ENCODE assay signal across 8 cellular contexts in the genomic region with DNA sequence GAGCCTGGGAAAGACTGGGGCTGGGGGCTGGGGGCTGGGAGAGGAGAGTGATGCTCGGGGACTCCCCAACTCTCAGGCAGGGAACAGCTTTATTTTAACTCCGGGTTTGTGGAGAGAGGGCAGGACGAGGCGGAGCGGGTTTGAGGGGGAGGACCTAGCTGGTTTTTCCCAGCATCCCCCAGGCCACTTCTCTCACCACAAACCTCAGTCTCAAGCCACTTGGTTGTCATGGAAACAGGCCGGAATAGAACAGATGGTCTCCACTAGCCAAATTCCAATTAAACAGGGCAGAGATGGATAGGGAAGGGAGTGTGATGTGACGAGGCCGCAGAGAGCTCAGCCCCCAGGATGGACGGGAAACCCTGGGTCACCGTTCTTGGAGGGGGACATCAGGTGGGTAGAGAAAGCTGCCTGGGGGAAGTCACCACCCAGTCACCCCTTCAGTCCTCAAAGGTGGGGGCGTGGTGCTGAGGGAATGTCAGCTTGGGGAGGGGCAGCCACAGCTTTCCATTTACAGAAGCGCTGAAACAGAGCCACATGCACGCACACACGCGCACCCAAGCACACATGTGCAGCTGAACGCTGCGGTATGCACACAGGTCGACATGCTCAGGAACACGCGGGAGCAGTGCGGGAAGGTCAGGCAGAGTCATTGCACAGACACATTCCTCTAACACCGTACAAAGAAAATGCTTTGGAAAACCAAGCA. TPM values are rescaled to one million over a fixed set of nuclear protein-coding genes. Genes with fewer than 3 reads are reported as not detected.
DNase-seq lines count a peak whose midpoint lies in the region; ATAC-seq lines count a peak whose summit lies in the region.

No MANE protein-coding gene starts in this region.

- no peaks in the 10 kb centered on the region for H3K9me3 ChIP-seq in neuron (ENCODE audit: low read length)

- no peak for ATAC-seq in HG02885 (IDR thresholded peaks at IDR 0.05; ENCODE audit: poor library complexity, unreplicated experiment)

- H3K4me3 ChIP-seq in neuron (ENCODE audit: low read length): peak overlapping the region; percentile 31

- H3K36me3 ChIP-seq in neuron (ENCODE audit: insufficient read depth, low read length): no peaks in the 10 kb centered on the region

- CTCF ChIA-PET in activated naive CD4-positive, alpha-beta T cell treated with anti-CD3 and anti-CD28 coated beads for 36 hours (lab: Charles Lee): interaction anchor here (1.8 kb wide), 1 partner anchor 19 kb away, joined by 5 read pairs; the partner anchor contains the start of gene NECTIN1

- no peaks in the 10 kb centered on the region for H3K27me3 ChIP-seq in neuron (ENCODE audit: insufficient read depth, low read length)

- H3K27ac ChIP-seq in cingulate gyrus (ENCODE audit: low read depth, low read length): peak overlapping the region; percentile 54

- H3K9me3 Mint-ChIP-seq in activated naive CD4-positive, alpha-beta T cell treated with anti-CD3 and anti-CD28 coated beads for 36 hours: no peaks in the 10 kb centered on the region

- intact Hi-C loops in activated naive CD4-positive, alpha-beta T cell treated with anti-CD3 and anti-CD28 coated beads for 36 hours (cut with micrococcal nuclease): no loop called here

- no peaks in the 10 kb centered on the region for H3K36me3 Mint-ChIP-seq in activated naive CD4-positive, alpha-beta T cell treated with anti-CD3 and anti-CD28 coated beads for 36 hours (ENCODE audit: low read depth)

- H2AFZ ChIP-seq in neuron (ENCODE audit: low read depth, low read length): no peak overlapping the region

- peaks cover 5% of the 10 kb centered on the region for H3K4me1 Mint-ChIP-seq in activated naive CD4-positive, alpha-beta T cell treated with anti-CD3 and anti-CD28 coated beads for 36 hours (ENCODE audit: low read depth)

- DNase-seq in GM04503 (ENCODE audit: low read depth) (peak; percentile 36), NCI-H187 (lab: John Stamatoyannopoulos, UW) (peak; percentile 76 to 92), GOT3 (lab: John Stamatoyannopoulos, UW) (no peak), mucosa of gallbladder (ENCODE audit: low spot score) (no peak)
- no peak for DNase-seq in activated naive CD4-positive, alpha-beta T cell treated with anti-CD3 and anti-CD28 coated beads for 36 hours

- no peak overlapping the region for H3K4me3 Mint-ChIP-seq in activated naive CD4-positive, alpha-beta T cell treated with anti-CD3 and anti-CD28 coated beads for 36 hours

- H3K27me3 Mint-ChIP-seq in activated naive CD4-positive, alpha-beta T cell treated with anti-CD3 and anti-CD28 coated beads for 36 hours (ENCODE audit: low read depth): peaks cover 14% of the 10 kb centered on the region

- H3K4me1 ChIP-seq in neuron (ENCODE audit: insufficient read depth, low read length): peaks cover 32% of the 10 kb centered on the region

- no peak overlapping the region for H3K27ac Mint-ChIP-seq in activated naive CD4-positive, alpha-beta T cell treated with anti-CD3 and anti-CD28 coated beads for 36 hours

RNA-seq across cellular contexts. Expression of gene NECTIN1, which starts 19.2 kb away (rescaled TPM):
- 13.2 TPM for total RNA-seq in mucosa of gallbladder
- total RNA-seq in activated naive CD4-positive, alpha-beta T cell treated with anti-CD3 and anti-CD28 coated beads for 36 hours: 1 to 10 TPM; 2.0 to 2.5 TPM

Comparison
In these comparisons a context has a peak if more than half of its experiments do, and no peak if none do; other contexts are left out.
1. DNase-seq: peak in GM04503 (single experiment) and NCI-H187 (2 of 2); none in GOT3 (single experiment), mucosa of gallbladder (single experiment) and activated naive CD4-positive, alpha-beta T cell treated with anti-CD3 and anti-CD28 coated beads for 36 hours (single experiment).